2 cellular contexts compared by ENCODE assay signal in the genomic region with DNA sequence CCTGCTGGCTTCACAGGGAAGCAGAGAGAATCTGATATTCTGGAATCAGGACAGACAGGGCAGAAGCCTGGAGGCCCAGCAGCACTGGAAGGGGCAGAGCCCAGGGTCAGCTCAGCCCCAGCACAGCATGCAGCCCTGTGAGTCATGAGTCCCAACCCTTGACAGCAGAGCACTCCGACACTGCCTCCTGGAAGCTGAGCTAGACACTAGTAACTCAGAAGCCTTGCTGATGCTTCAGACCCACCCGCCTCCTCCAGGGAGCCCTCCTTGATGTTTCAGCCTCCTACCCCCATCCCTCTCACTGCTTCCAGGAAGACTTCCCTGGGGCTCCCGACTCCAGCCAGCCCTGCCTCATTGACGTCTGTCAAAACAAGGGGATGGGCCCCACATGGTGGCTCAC.
TF ChIP-seq lines count a peak whose summit lies in the region.

No MANE protein-coding gene starts in this region.

TF ChIP-seq in K562, 482 proteins besides CTCF, POLR2A, EP300 and RAD21:
- no peak for TF ChIP-seq ZSCAN29 (IDR thresholded peaks at IDR 0.05)
- TF ChIP-seq ELF2 (CRISPR knock-in tag; IDR thresholded peaks at IDR 0.05): no peak
- TF ChIP-seq RBM25 (IDR thresholded peaks at IDR 0.05; ENCODE audit: low read depth, low read length, severe bottlenecking): peak; percentile 11
- TF ChIP-seq, protein P1, sequence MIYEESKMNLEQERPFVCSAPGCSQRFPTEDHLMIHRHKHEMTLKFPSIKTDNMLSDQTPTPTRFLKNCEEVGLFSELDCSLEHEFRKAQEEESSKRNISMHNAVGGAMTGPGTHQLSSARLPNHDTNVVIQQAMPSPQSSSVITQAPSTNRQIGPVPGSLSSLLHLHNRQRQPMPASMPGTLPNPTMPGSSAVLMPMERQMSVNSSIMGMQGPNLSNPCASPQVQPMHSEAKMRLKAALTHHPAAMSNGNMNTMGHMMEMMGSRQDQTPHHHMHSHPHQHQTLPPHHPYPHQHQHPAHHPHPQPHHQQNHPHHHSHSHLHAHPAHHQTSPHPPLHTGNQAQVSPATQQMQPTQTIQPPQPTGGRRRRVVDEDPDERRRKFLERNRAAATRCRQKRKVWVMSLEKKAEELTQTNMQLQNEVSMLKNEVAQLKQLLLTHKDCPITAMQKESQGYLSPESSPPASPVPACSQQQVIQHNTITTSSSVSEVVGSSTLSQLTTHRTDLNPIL (CRISPR knock-in tag; IDR thresholded peaks at IDR 0.05): no peak
- no peak for TF ChIP-seq NCOA2 (IDR thresholded peaks at IDR 0.05; ENCODE audit: partially characterized antibody in 2 of 2)
- TF ChIP-seq KDM1A (IDR thresholded peaks at IDR 0.05): 0 out of 4 replicates have a peak, but pooled peaks of 1 of the 2 experiments have one; percentile 17
- no peak for TF ChIP-seq SIN3B (IDR thresholded peaks at IDR 0.05; ENCODE audit: low read depth)
- peak; percentile 47; the same call in 1 of the 2 replicates for TF ChIP-seq BCOR (IDR thresholded peaks at IDR 0.05)
- TF ChIP-seq ZFP36 (IDR thresholded peaks at IDR 0.05; ENCODE audit: low read depth, low read length, partially characterized antibody): peak; percentile 95
- no peak for TF ChIP-seq KDM5B (IDR thresholded peaks at IDR 0.05; ENCODE audit: insufficient replicate concordance, low read depth, low read length)
- no peak for TF ChIP-seq CCAR2 (IDR thresholded peaks at IDR 0.05; ENCODE audit: low read depth, low read length)
- TF ChIP-seq ZFPM2 (CRISPR knock-in tag; IDR thresholded peaks at IDR 0.05): no peak
- TF ChIP-seq MCM7 (IDR thresholded peaks at IDR 0.05): no peak

TF ChIP-seq in HepG2, 621 proteins besides CTCF, POLR2A, EP300 and RAD21:
- TF ChIP-seq, protein P2, sequence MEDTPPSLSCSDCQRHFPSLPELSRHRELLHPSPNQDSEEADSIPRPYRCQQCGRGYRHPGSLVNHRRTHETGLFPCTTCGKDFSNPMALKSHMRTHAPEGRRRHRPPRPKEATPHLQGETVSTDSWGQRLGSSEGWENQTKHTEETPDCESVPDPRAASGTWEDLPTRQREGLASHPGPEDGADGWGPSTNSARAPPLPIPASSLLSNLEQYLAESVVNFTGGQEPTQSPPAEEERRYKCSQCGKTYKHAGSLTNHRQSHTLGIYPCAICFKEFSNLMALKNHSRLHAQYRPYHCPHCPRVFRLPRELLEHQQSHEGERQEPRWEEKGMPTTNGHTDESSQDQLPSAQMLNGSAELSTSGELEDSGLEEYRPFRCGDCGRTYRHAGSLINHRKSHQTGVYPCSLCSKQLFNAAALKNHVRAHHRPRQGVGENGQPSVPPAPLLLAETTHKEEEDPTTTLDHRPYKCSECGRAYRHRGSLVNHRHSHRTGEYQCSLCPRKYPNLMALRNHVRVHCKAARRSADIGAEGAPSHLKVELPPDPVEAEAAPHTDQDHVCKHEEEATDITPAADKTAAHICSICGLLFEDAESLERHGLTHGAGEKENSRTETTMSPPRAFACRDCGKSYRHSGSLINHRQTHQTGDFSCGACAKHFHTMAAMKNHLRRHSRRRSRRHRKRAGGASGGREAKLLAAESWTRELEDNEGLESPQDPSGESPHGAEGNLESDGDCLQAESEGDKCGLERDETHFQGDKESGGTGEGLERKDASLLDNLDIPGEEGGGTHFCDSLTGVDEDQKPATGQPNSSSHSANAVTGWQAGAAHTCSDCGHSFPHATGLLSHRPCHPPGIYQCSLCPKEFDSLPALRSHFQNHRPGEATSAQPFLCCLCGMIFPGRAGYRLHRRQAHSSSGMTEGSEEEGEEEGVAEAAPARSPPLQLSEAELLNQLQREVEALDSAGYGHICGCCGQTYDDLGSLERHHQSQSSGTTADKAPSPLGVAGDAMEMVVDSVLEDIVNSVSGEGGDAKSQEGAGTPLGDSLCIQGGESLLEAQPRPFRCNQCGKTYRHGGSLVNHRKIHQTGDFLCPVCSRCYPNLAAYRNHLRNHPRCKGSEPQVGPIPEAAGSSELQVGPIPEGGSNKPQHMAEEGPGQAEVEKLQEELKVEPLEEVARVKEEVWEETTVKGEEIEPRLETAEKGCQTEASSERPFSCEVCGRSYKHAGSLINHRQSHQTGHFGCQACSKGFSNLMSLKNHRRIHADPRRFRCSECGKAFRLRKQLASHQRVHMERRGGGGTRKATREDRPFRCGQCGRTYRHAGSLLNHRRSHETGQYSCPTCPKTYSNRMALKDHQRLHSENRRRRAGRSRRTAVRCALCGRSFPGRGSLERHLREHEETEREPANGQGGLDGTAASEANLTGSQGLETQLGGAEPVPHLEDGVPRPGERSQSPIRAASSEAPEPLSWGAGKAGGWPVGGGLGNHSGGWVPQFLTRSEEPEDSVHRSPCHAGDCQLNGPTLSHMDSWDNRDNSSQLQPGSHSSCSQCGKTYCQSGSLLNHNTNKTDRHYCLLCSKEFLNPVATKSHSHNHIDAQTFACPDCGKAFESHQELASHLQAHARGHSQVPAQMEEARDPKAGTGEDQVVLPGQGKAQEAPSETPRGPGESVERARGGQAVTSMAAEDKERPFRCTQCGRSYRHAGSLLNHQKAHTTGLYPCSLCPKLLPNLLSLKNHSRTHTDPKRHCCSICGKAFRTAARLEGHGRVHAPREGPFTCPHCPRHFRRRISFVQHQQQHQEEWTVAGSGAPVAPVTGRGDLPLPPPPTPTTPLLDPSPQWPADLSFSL (CRISPR knock-in tag; IDR thresholded peaks at IDR 0.05): no peak
- no peak for TF ChIP-seq ZNF230 (CRISPR knock-in tag; IDR thresholded peaks at IDR 0.05)
- no peak for TF ChIP-seq ZNF317 (CRISPR knock-in tag; IDR thresholded peaks at IDR 0.05)
- TF ChIP-seq ZNF768 (CRISPR knock-in tag; IDR thresholded peaks at IDR 0.05): peak; percentile 64
- TF ChIP-seq, protein P3, sequence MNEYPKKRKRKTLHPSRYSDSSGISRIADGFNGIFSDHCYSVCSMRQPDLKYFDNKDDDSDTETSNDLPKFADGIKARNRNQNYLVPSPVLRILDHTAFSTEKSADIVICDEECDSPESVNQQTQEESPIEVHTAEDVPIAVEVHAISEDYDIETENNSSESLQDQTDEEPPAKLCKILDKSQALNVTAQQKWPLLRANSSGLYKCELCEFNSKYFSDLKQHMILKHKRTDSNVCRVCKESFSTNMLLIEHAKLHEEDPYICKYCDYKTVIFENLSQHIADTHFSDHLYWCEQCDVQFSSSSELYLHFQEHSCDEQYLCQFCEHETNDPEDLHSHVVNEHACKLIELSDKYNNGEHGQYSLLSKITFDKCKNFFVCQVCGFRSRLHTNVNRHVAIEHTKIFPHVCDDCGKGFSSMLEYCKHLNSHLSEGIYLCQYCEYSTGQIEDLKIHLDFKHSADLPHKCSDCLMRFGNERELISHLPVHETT (CRISPR knock-in tag; conservative IDR thresholded peaks at IDR 0.05): no peak
- peak; percentile 72 for TF ChIP-seq ZFP36 (IDR thresholded peaks at IDR 0.05; ENCODE audit: borderline replicate concordance, low read depth, low read length, partially characterized antibody)
TF ChIP-seq in HepG2: peak in this region for 2.
